ENCODE assay signal across 30 cellular contexts in genomic region chr15:36506733-36507356, GRCh38.
A peak's percentile ranks its signal among the peaks of the same experiment; 100 is the strongest.
DNase-seq lines count a peak whose midpoint lies in the region; ATAC-seq, FAIRE-seq and TF ChIP-seq lines count a peak whose summit lies in the region.
"Had no signal": no experiment of that assay in that cellular context is flagged by ENCODE, and none has a peak within 500 bp of the region (broad histone marks: within the 10 kb centered on the region; RNA-seq: fewer than 3 reads in every experiment).

No MANE protein-coding gene starts in this region.

- peak; percentile 89 for ATAC-seq in left lobe of liver
- no peak for ATAC-seq in activated CD8-positive, alpha-beta T cell treated with anti-CD3 and anti-CD28 coated beads for 36 hours
- ATAC-seq: activated naive CD4-positive, alpha-beta T cell treated with anti-CD3 and anti-CD28 coated beads, Interleukin-2, amount 50 U/mL, for 72 hours; stimulated activated naive B cell treated with anti-CD40 and anti-IgM and Interleukin-4, amounts not matched to agents 10 μg/mL and 1 μg/mL and 100 μg/mL, for 72 hours had no signal

- H3K9me3 Mint-ChIP-seq in activated CD4-positive, alpha-beta T cell treated with anti-CD3 and anti-CD28 coated beads, Interleukin-2, amount 10 ng/mL, durations not matched to agents 7 days and 5 days, result no peaks in the 10 kb centered on the region
- no peaks in the 10 kb centered on the region for H3K9me3 Mint-ChIP-seq in activated CD8-positive, alpha-beta T cell treated with anti-CD3 and anti-CD28 coated beads for 36 hours
- H3K9me3 Mint-ChIP-seq: activated naive CD4-positive, alpha-beta T cell treated with anti-CD3 and anti-CD28 coated beads, Interleukin-2, amount 50 U/mL, for 72 hours; nephron progenitor cell; stimulated activated naive B cell treated with anti-CD40 and anti-IgM and Interleukin-4, amounts not matched to agents 10 μg/mL and 1 μg/mL and 100 μg/mL, for 72 hours had no signal

- no peak overlapping the region for H3K4me3 Mint-ChIP-seq in activated CD4-positive, alpha-beta T cell treated with anti-CD3 and anti-CD28 coated beads, Interleukin-2, amount 10 ng/mL, durations not matched to agents 7 days and 5 days
- H3K4me3 Mint-ChIP-seq in activated CD8-positive, alpha-beta T cell treated with anti-CD3 and anti-CD28 coated beads for 36 hours, result no peak overlapping the region
- H3K4me3 Mint-ChIP-seq: nephron progenitor cell; stimulated activated naive B cell treated with anti-CD40 and anti-IgM and Interleukin-4, amounts not matched to agents 10 μg/mL and 1 μg/mL and 100 μg/mL, for 72 hours had no signal

- H3K4me1 ChIP-seq in kidney (ENCODE audit: control insufficient read depth in 1 of 2, insufficient read depth in 1 of 2, low read depth in 1 of 2, low read length in 2 of 2), result no peaks in the 10 kb centered on the region
- H3K4me1 ChIP-seq: Peyer's patch had no signal

- no peak overlapping the region for H3K4me3 ChIP-seq in kidney (ENCODE audit: low read length in 2 of 2)
- H3K4me3 ChIP-seq: MG63, Peyer's patch, skin epidermis had no signal

- no peak for FAIRE-seq in kidney (lab: Jason Lieb, UNC)
- FAIRE-seq: endothelial cell of umbilical vein, frontal cortex, GM18507, GM19239, H1 had no signal

- no peaks in the 10 kb centered on the region for H3K4me1 Mint-ChIP-seq in activated CD4-positive, alpha-beta T cell treated with anti-CD3 and anti-CD28 coated beads, Interleukin-2, amount 10 ng/mL, durations not matched to agents 7 days and 5 days
- no peaks in the 10 kb centered on the region for H3K4me1 Mint-ChIP-seq in activated CD8-positive, alpha-beta T cell treated with anti-CD3 and anti-CD28 coated beads for 36 hours (ENCODE audit: low read depth)
- H3K4me1 Mint-ChIP-seq: stimulated activated naive B cell treated with anti-CD40 and anti-IgM and Interleukin-4, amounts not matched to agents 10 μg/mL and 1 μg/mL and 100 μg/mL, for 72 hours had no signal

- H3K9ac ChIP-seq in kidney (ENCODE audit: low read length in 2 of 2), result no peak overlapping the region
- H3K9ac ChIP-seq: KMS-11 had no signal

- H3K36me3 Mint-ChIP-seq in activated CD4-positive, alpha-beta T cell treated with anti-CD3 and anti-CD28 coated beads, Interleukin-2, amount 10 ng/mL, durations not matched to agents 7 days and 5 days (ENCODE audit: low read depth), result no peaks in the 10 kb centered on the region
- H3K36me3 Mint-ChIP-seq in activated CD8-positive, alpha-beta T cell treated with anti-CD3 and anti-CD28 coated beads for 36 hours (ENCODE audit: low read depth), result no peaks in the 10 kb centered on the region
- H3K36me3 Mint-ChIP-seq: activated naive CD4-positive, alpha-beta T cell treated with anti-CD3 and anti-CD28 coated beads, Interleukin-2, amount 50 U/mL, for 72 hours; stimulated activated naive B cell treated with anti-CD40 and anti-IgM and Interleukin-4, amounts not matched to agents 10 μg/mL and 1 μg/mL and 100 μg/mL, for 72 hours had no signal

- H3K27ac ChIP-seq in kidney (ENCODE audit: low read depth in 2 of 2, low read length in 2 of 2), result no peak overlapping the region
- H3K27ac ChIP-seq: C4-2B, KMS-11, Peyer's patch, skin epidermis, VCaP had no signal

- no peak for TF ChIP-seq CTCF in kidney (IDR thresholded peaks at IDR 0.05; ENCODE audit: borderline replicate concordance, extremely low read depth, insufficient read depth)
- no peak for TF ChIP-seq CTCF in activated CD8-positive, alpha-beta T cell treated with anti-CD3 and anti-CD28 coated beads for 36 hours (IDR thresholded peaks at IDR 0.05)

- POLR2A ChIA-PET in activated CD4-positive, alpha-beta T cell treated with anti-CD3 and anti-CD28 coated beads, Interleukin-2, amount 10 ng/mL, durations not matched to agents 7 days and 5 days (lab: Charles Lee), result no interaction called here
- POLR2A ChIA-PET in activated CD8-positive, alpha-beta T cell treated with anti-CD3 and anti-CD28 coated beads for 36 hours (lab: Charles Lee), result no interaction called here

- DNase-seq in NCI-H1417 (lab: John Stamatoyannopoulos, UW), result peak in 2 of 3 experiments; percentile 21 to 73
- no peak for DNase-seq in NCI-H1417 treated with DMSO at 0.1 percent for 48 hours (lab: John Stamatoyannopoulos, UW)
- peak; percentile 87 for DNase-seq in NCI-H69 (lab: John Stamatoyannopoulos, UW)
- DNase-seq in left lobe of liver (ENCODE audit: low spot score), result no peak
- DNase-seq in SHP77 (lab: John Stamatoyannopoulos, UW), result no peak
- no peak for DNase-seq in activated CD4-positive, alpha-beta T cell treated with anti-CD3 and anti-CD28 coated beads, Interleukin-2, amount 10 ng/mL, durations not matched to agents 7 days and 5 days
- DNase-seq in kidney, result no peak
- no peak for DNase-seq in activated CD8-positive, alpha-beta T cell treated with anti-CD3 and anti-CD28 coated beads for 36 hours
- DNase-seq: 8988T; activated CD4-positive, alpha-beta T cell treated with anti-CD3 and anti-CD28 coated beads for 4 hours; activated CD8-positive, alpha-beta memory T cell treated with anti-CD3 and anti-CD28 coated beads for 24 hours; mammary epithelial cell; MG63; nephron progenitor cell; Peyer's patch; SIG-M5; stimulated activated naive B cell treated with anti-CD40 and anti-IgM and Interleukin-4, amounts not matched to agents 10 μg/mL and 1 μg/mL and 100 μg/mL, for 72 hours; substantia nigra; T1000; trophoblast cell had no signal

- CTCF ChIA-PET in activated CD4-positive, alpha-beta T cell treated with anti-CD3 and anti-CD28 coated beads, Interleukin-2, amount 10 ng/mL, durations not matched to agents 7 days and 5 days (lab: Charles Lee), result no interaction called here
- CTCF ChIA-PET in activated CD8-positive, alpha-beta T cell treated with anti-CD3 and anti-CD28 coated beads for 36 hours (lab: Charles Lee), result no interaction called here

- H3K36me3 ChIP-seq in kidney (ENCODE audit: control insufficient read depth in 1 of 2, insufficient read depth in 2 of 2, low read length in 2 of 2), result no peaks in the 10 kb centered on the region
- H3K36me3 ChIP-seq: MG63, Peyer's patch had no signal

- peaks cover 13% of the 10 kb centered on the region for H3K27me3 Mint-ChIP-seq in activated CD4-positive, alpha-beta T cell treated with anti-CD3 and anti-CD28 coated beads, Interleukin-2, amount 10 ng/mL, durations not matched to agents 7 days and 5 days
- H3K27me3 Mint-ChIP-seq in activated CD8-positive, alpha-beta T cell treated with anti-CD3 and anti-CD28 coated beads for 36 hours, result peaks cover 6% of the 10 kb centered on the region

- H3K9me3 ChIP-seq in kidney (ENCODE audit: control insufficient read depth in 1 of 2, low read length in 2 of 2), result no peaks in the 10 kb centered on the region
- H3K9me3 ChIP-seq: MG63, Peyer's patch had no signal

- no peak overlapping the region for H3K27ac Mint-ChIP-seq in activated CD4-positive, alpha-beta T cell treated with anti-CD3 and anti-CD28 coated beads, Interleukin-2, amount 10 ng/mL, durations not matched to agents 7 days and 5 days
- no peak overlapping the region for H3K27ac Mint-ChIP-seq in activated CD8-positive, alpha-beta T cell treated with anti-CD3 and anti-CD28 coated beads for 36 hours
- H3K27ac Mint-ChIP-seq: activated naive CD4-positive, alpha-beta T cell treated with anti-CD3 and anti-CD28 coated beads, Interleukin-2, amount 50 U/mL, for 72 hours; nephron progenitor cell; stimulated activated naive B cell treated with anti-CD40 and anti-IgM and Interleukin-4, amounts not matched to agents 10 μg/mL and 1 μg/mL and 100 μg/mL, for 72 hours had no signal

- intact Hi-C loops in kidney (cut with DNase I), result no loop called here
- intact Hi-C loops in activated CD8-positive, alpha-beta T cell treated with anti-CD3 and anti-CD28 coated beads for 36 hours (cut with micrococcal nuclease), result no loop called here

Comparison
In these comparisons a context has a peak if more than half of its experiments do, and no peak if none do; other contexts are left out.
1. DNase-seq: peak in NCI-H1417 (2 of 3) and NCI-H69 (single experiment); none in NCI-H1417 treated with DMSO at 0.1 percent for 48 hours (single experiment), left lobe of liver (single experiment), SHP77 (0 of 2), activated CD4-positive, alpha-beta T cell treated with anti-CD3 and anti-CD28 coated beads, Interleukin-2, amount 10 ng/mL, durations not matched to agents 7 days and 5 days (single experiment), kidney (single experiment) and activated CD8-positive, alpha-beta T cell treated with anti-CD3 and anti-CD28 coated beads for 36 hours (single experiment).